In genomic region chr17:50199651-50200446, GRCh38 we compare ENCODE assay signal across 8 cellular contexts. TPM values are rescaled to one million over a fixed set of nuclear protein-coding genes. Genes with fewer than 3 reads are reported as not detected.
A peak's percentile ranks its signal among the peaks of the same experiment; 100 is the strongest.
DNase-seq lines count a peak whose midpoint lies in the region; ATAC-seq lines count a peak whose summit lies in the region.

No MANE protein-coding gene starts in this region.

- ATAC-seq in HG02763 (IDR thresholded peaks at IDR 0.05; ENCODE audit: unreplicated experiment): peak; percentile 17

- DNase-seq in DMS53 treated with DMSO at 0.1 percent for 48 hours (lab: John Stamatoyannopoulos, UW; ENCODE audit: unreplicated experiment) (peak; percentile 85), NCI-H446 treated with DMSO at 0.1 percent for 48 hours (lab: John Stamatoyannopoulos, UW) (peak; percentile 68), lung microvascular endothelial cell (ENCODE audit: low read depth in 2 of 2) (peak; percentile 41 to 92), cortex of kidney (lab: John Stamatoyannopoulos, UW) (no peak)
- DNase-seq in activated CD4-positive, alpha-beta T cell treated with anti-CD3 and anti-CD28 coated beads, Interleukin-2, amount 50 U/mL, for 48 hours: peak; percentile 75 to 79
- DNase-seq in effector CD4-positive, alpha-beta T cell: peak; percentile 76
- peak; percentile 40 to 61 (median 41) for DNase-seq in stimulated activated CD4-positive, alpha-beta T cell treated with anti-CD3 and anti-CD28 coated beads, TNF-alpha, amount 100 ng/mL, for 48 hours (ENCODE audit: low read depth in 3 of 3)

RNA-seq across cellular contexts. Expression of gene COL1A1, which starts 1.6 kb away (rescaled TPM):
- 7.2 and 12.5 TPM in 2 replicates for total RNA-seq in lung microvascular endothelial cell

RNA-seq across cellular contexts. Expression of gene SGCA, which starts 34.0 kb away (rescaled TPM):
- total RNA-seq in lung microvascular endothelial cell: not detected in 2 replicates

RNA-seq across cellular contexts. Expression of gene PPP1R9B, which starts 49.4 kb away (rescaled TPM):
- 16.1 and 25.8 TPM in 2 replicates for total RNA-seq in lung microvascular endothelial cell
